In the genomic region with DNA sequence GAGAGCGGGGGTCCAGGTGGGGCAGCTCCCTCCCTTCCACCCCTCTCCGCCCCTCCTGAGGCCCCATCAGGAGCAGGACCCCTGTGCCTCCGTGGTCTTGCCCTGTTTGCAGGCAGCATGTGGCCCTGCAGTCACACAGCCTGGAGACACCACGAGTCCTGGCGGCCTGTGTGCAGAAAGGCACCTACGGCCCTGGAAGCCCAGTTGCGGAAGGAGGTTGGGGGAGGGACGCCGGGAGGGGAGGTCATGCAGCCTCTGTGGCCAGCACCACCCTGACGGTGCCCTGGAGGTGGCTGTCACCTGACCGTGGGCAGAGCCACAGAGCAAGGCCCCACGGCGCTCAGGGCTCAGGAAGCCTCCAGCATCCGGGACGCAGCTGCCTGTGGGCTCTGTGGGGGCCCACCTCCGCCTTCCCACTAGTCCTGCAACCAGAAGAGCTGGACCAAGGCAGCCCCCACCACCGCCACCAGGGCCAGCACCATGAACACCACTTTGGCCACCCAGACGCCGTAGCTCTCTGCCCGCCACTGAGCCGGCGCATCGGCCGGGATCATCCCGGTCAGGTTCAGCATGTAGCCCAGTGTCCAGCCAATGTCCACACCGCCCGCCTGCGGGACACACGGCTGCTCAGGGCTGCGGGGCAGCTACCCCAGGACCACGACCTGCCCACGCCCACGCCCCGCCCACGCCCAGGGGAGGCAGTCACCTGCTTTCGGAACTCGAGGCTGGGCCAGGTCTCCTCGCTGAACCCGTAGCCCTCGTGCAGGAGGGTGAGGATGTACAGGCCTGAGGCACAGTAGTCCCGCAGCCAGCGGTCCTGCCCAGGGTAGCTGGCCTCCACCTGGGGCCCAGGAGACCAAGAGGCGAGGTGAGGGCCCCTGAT, we compare ENCODE assay signal across 1 cellular context.
TF ChIP-seq lines count a peak whose summit lies in the region.

No MANE protein-coding gene starts in this region.

TF ChIP-seq in H1, 55 proteins besides CTCF, POLR2A, EP300 and RAD21:
- TF ChIP-seq SIRT6 (IDR thresholded peaks at IDR 0.05; ENCODE audit: low read length) (no peak), BCL11A (IDR thresholded peaks at IDR 0.05; ENCODE audit: low read depth in 2 of 2, low read length in 2 of 2) (no peak), JUN (IDR thresholded peaks at IDR 0.05; ENCODE audit: low read depth, low read length) (no peak)
